ENCODE assay signal across 1 cellular context in genomic region chr4:108272046-108272445, GRCh38.
TF ChIP-seq lines count a peak whose summit lies in the region.

No MANE protein-coding gene starts in this region.

TF ChIP-seq in HepG2, 621 proteins besides CTCF, POLR2A, EP300 and RAD21 (continued from another document):
- TF ChIP-seq REST (IDR thresholded peaks at IDR 0.05; ENCODE audit: borderline replicate concordance in 1 of 2, low read depth in 1 of 2, low read length in 2 of 2) (no peak), MYNN (CRISPR knock-in tag; IDR thresholded peaks at IDR 0.05; ENCODE audit: low read depth) (no peak), ZNF20 (CRISPR knock-in tag; IDR thresholded peaks at IDR 0.05) (no peak), HMGA1 (CRISPR knock-in tag; conservative IDR thresholded peaks at IDR 0.05) (no peak), ZNF230 (CRISPR knock-in tag; IDR thresholded peaks at IDR 0.05) (no peak), ZNF317 (CRISPR knock-in tag; IDR thresholded peaks at IDR 0.05) (no peak)
